Comparison of ENCODE assay signal across 1 cellular context in genomic region chr15:38562278-38562677, GRCh38.
TF ChIP-seq lines count a peak whose summit lies in the region.

No MANE protein-coding gene starts in this region.

TF ChIP-seq in GM12878, 131 proteins besides CTCF, POLR2A, EP300 and RAD21 (continued from another document):
- no peak for TF ChIP-seq CEBPZ (IDR thresholded peaks at IDR 0.05; ENCODE audit: low read depth, low read length)
- no peak for TF ChIP-seq EGR1 (IDR thresholded peaks at IDR 0.05; ENCODE audit: borderline replicate concordance in 1 of 2, low read depth in 2 of 2, low read length in 2 of 2)
- TF ChIP-seq BACH1 (IDR thresholded peaks at IDR 0.05; ENCODE audit: borderline replicate concordance) = 0 out of 2 replicates have a peak, but pooled peaks have one; percentile 21
- no peak for TF ChIP-seq SMAD1 (IDR thresholded peaks at IDR 0.05; ENCODE audit: low read depth, partially characterized antibody)
- peak; percentile 25; the same call in 1 of the 2 replicates for TF ChIP-seq IKZF1 (conservative IDR thresholded peaks at IDR 0.05)
